Comparison of ENCODE assay signal across 1 cellular context in the genomic region with DNA sequence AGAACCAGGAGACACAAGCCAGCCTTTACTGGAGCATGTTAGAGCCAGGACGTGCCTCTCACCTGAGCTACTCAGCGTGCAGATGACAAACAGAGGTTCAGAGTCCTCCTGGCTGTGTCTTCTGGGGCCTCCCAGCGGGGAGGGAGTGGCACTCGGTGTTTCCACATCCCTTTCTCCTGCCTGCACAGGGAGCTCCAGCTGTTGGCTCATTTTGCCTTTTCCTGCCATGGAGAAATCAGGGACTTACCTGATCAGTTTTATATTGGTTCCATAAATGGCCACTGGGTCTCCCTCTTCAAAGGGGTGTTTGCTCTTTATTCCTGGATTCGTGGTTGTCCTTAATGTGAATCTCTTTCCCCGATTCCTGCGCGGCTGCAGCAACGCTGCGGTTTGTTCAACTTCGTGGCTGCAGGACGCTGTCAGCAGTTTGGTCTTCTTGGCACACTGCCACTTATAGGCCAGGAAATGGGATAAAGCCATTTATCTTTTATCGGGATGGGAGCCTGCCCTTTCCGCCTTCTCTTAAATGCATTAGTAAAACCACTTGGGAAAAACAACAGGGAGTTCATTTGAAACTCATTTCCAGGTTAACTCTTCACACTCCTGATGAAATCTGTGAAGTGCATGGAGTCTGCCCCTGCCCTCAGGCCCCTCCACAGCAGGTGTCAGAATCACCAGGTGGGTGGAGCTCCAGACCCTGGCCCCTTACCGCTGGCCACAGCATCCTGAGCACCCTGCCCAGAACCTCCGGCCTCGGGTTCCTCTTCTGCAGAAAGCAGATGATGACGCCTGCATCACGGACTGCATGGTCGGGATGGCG.
A peak's percentile ranks its signal among the peaks of the same experiment; 100 is the strongest.
TF ChIP-seq lines count a peak whose summit lies in the region.

No MANE protein-coding gene starts in this region.

TF ChIP-seq in HepG2, 621 proteins besides CTCF, POLR2A, EP300 and RAD21 (continued from another document and continues in another):
- TF ChIP-seq ZBTB25 (CRISPR knock-in tag; IDR thresholded peaks at IDR 0.05): no peak
- TF ChIP-seq, protein P1, sequence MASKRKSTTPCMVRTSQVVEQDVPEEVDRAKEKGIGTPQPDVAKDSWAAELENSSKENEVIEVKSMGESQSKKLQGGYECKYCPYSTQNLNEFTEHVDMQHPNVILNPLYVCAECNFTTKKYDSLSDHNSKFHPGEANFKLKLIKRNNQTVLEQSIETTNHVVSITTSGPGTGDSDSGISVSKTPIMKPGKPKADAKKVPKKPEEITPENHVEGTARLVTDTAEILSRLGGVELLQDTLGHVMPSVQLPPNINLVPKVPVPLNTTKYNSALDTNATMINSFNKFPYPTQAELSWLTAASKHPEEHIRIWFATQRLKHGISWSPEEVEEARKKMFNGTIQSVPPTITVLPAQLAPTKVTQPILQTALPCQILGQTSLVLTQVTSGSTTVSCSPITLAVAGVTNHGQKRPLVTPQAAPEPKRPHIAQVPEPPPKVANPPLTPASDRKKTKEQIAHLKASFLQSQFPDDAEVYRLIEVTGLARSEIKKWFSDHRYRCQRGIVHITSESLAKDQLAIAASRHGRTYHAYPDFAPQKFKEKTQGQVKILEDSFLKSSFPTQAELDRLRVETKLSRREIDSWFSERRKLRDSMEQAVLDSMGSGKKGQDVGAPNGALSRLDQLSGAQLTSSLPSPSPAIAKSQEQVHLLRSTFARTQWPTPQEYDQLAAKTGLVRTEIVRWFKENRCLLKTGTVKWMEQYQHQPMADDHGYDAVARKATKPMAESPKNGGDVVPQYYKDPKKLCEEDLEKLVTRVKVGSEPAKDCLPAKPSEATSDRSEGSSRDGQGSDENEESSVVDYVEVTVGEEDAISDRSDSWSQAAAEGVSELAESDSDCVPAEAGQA (IDR thresholded peaks at IDR 0.05; ENCODE audit: low read depth): no peak
- TF ChIP-seq, protein P1 (CRISPR knock-in tag; IDR thresholded peaks at IDR 0.05; ENCODE audit: borderline replicate concordance): no peak
- no peak for TF ChIP-seq GRHL1 (CRISPR knock-in tag; conservative IDR thresholded peaks at IDR 0.05)
- no peak for TF ChIP-seq ADNP (CRISPR knock-in tag; IDR thresholded peaks at IDR 0.05)
- no peak for TF ChIP-seq RCOR2 (CRISPR knock-in tag; IDR thresholded peaks at IDR 0.05)
- no peak for TF ChIP-seq BRF2 (CRISPR knock-in tag; IDR thresholded peaks at IDR 0.05)
- TF ChIP-seq ZNF672 (CRISPR knock-in tag; IDR thresholded peaks at IDR 0.05): no peak
- no peak for TF ChIP-seq ZNF326 (CRISPR knock-in tag; IDR thresholded peaks at IDR 0.05; ENCODE audit: borderline replicate concordance)
- no peak for TF ChIP-seq ZBTB46 (CRISPR knock-in tag; IDR thresholded peaks at IDR 0.05; ENCODE audit: borderline replicate concordance)
- peak; percentile 70 for TF ChIP-seq ZEB1 (IDR thresholded peaks at IDR 0.05; ENCODE audit: insufficient replicate concordance, low read depth)
- no peak for TF ChIP-seq SP1 (IDR thresholded peaks at IDR 0.05)
- TF ChIP-seq SP1 (CRISPR knock-in tag; IDR thresholded peaks at IDR 0.05): no peak
- TF ChIP-seq HMGXB4 (CRISPR knock-in tag; IDR thresholded peaks at IDR 0.05; ENCODE audit: borderline replicate concordance in 1 of 2, low read depth in 1 of 2): no peak
- TF ChIP-seq CHCHD3 (CRISPR knock-in tag; IDR thresholded peaks at IDR 0.05): no peak
- TF ChIP-seq IRF2 (CRISPR knock-in tag; IDR thresholded peaks at IDR 0.05): no peak
- TF ChIP-seq ZNF577 (CRISPR knock-in tag; IDR thresholded peaks at IDR 0.05; ENCODE audit: borderline replicate concordance, low read depth): no peak
- TF ChIP-seq XBP1 (CRISPR knock-in tag; IDR thresholded peaks at IDR 0.05): no peak
- no peak for TF ChIP-seq ZNF740 (CRISPR knock-in tag; IDR thresholded peaks at IDR 0.05)
- no peak for TF ChIP-seq PCBP2 (optimal IDR thresholded peaks at IDR 0.05; ENCODE audit: low read depth, low read length, poor library complexity, severe bottlenecking)
- no peak; the same call in 1 of the 2 replicates for TF ChIP-seq FOXO1 (CRISPR knock-in tag; IDR thresholded peaks at IDR 0.05)
- no peak for TF ChIP-seq TAF1 (CRISPR knock-in tag; IDR thresholded peaks at IDR 0.05)
- no peak for TF ChIP-seq REPIN1 (CRISPR knock-in tag; IDR thresholded peaks at IDR 0.05; ENCODE audit: borderline replicate concordance, low read depth)
- no peak for TF ChIP-seq ISX (CRISPR knock-in tag; conservative IDR thresholded peaks at IDR 0.05)
- TF ChIP-seq ZNF275 (CRISPR knock-in tag; IDR thresholded peaks at IDR 0.05; ENCODE audit: borderline replicate concordance): no peak
- no peak for TF ChIP-seq ZNF234 (CRISPR knock-in tag; conservative IDR thresholded peaks at IDR 0.05)
- peak; percentile 46; the same call in 1 of the 2 replicates for TF ChIP-seq CEBPB (IDR thresholded peaks at IDR 0.05; ENCODE audit: borderline replicate concordance, low read depth, low read length)
- TF ChIP-seq NFYB (CRISPR knock-in tag; IDR thresholded peaks at IDR 0.05): no peak
- no peak for TF ChIP-seq RFX3 (CRISPR knock-in tag; IDR thresholded peaks at IDR 0.05)
- TF ChIP-seq, protein P2, sequence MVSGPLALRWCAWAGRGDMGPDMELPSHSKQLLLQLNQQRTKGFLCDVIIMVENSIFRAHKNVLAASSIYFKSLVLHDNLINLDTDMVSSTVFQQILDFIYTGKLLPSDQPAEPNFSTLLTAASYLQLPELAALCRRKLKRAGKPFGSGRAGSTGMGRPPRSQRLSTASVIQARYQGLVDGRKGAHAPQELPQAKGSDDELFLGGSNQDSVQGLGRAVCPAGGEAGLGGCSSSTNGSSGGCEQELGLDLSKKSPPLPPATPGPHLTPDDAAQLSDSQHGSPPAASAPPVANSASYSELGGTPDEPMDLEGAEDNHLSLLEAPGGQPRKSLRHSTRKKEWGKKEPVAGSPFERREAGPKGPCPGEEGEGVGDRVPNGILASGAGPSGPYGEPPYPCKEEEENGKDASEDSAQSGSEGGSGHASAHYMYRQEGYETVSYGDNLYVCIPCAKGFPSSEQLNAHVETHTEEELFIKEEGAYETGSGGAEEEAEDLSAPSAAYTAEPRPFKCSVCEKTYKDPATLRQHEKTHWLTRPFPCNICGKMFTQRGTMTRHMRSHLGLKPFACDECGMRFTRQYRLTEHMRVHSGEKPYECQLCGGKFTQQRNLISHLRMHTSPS (CRISPR knock-in tag; IDR thresholded peaks at IDR 0.05; ENCODE audit: low read depth): no peak
- TF ChIP-seq ZBTB33 (CRISPR knock-in tag; IDR thresholded peaks at IDR 0.05): 0 out of 2 replicates have a peak, but pooled peaks have one; percentile 14
- no peak for TF ChIP-seq FOXA1 (IDR thresholded peaks at IDR 0.05)
- TF ChIP-seq FOXA1 (CRISPR knock-in tag; IDR thresholded peaks at IDR 0.05): no peak
- TF ChIP-seq RFX1 (IDR thresholded peaks at IDR 0.05): no peak
- TF ChIP-seq ZFP36L2 (CRISPR knock-in tag; IDR thresholded peaks at IDR 0.05): no peak
- TF ChIP-seq ZNF614 (CRISPR knock-in tag; IDR thresholded peaks at IDR 0.05; ENCODE audit: borderline replicate concordance): no peak
